1 cellular context compared by ENCODE assay signal in genomic region chr20:58650776-58651547, GRCh38.
TF ChIP-seq lines count a peak whose summit lies in the region.

Gene STX16 (plus strand): TSS chr20:58651283. CDS start chr20:58652007, 724 bp downstream.

TF ChIP-seq in HepG2, 621 proteins besides CTCF, POLR2A, EP300 and RAD21 (continued from another document and continues in another):
- peak; percentile 72 for TF ChIP-seq HOMEZ (CRISPR knock-in tag; IDR thresholded peaks at IDR 0.05; ENCODE audit: low read depth)
- peak; percentile 98 for TF ChIP-seq TBX2 (CRISPR knock-in tag; IDR thresholded peaks at IDR 0.05; ENCODE audit: borderline replicate concordance)
- no peak for TF ChIP-seq BCLAF1 (IDR thresholded peaks at IDR 0.05)
- peak; percentile 99 for TF ChIP-seq KDM5A (IDR thresholded peaks at IDR 0.05; ENCODE audit: borderline replicate concordance, low read length)
- TF ChIP-seq HNRNPUL1 (IDR thresholded peaks at IDR 0.05; ENCODE audit: low read depth, low read length): peak; percentile 98
- TF ChIP-seq HIC2 (CRISPR knock-in tag; IDR thresholded peaks at IDR 0.05; ENCODE audit: low read depth): peak; percentile 95
- TF ChIP-seq ZNF614 (CRISPR knock-in tag; IDR thresholded peaks at IDR 0.05; ENCODE audit: borderline replicate concordance): peak; percentile 99
- peak; percentile 99 for TF ChIP-seq ZMAT3 (CRISPR knock-in tag; conservative IDR thresholded peaks at IDR 0.05)
- no peak for TF ChIP-seq ATF7 (IDR thresholded peaks at IDR 0.05)
- TF ChIP-seq ATF7 (CRISPR knock-in tag; IDR thresholded peaks at IDR 0.05): peak; percentile 95
- TF ChIP-seq TRIM22 (IDR thresholded peaks at IDR 0.05): no peak
- peak; percentile 99; the same call in 1 of the 2 replicates for TF ChIP-seq MTERF4 (CRISPR knock-in tag; IDR thresholded peaks at IDR 0.05)
- TF ChIP-seq PHF20 (CRISPR knock-in tag; IDR thresholded peaks at IDR 0.05): peak; percentile 99
- TF ChIP-seq ZNF646 (CRISPR knock-in tag; IDR thresholded peaks at IDR 0.05): peak; percentile 92
- TF ChIP-seq SP140L (CRISPR knock-in tag; IDR thresholded peaks at IDR 0.05; ENCODE audit: borderline replicate concordance): no peak; the same call in 1 of the 2 replicates
- TF ChIP-seq ZNF800 (CRISPR knock-in tag; IDR thresholded peaks at IDR 0.05): no peak; the same call in 1 of the 2 replicates
- TF ChIP-seq ZNF512 (CRISPR knock-in tag; IDR thresholded peaks at IDR 0.05): peak; percentile 78; the same call in 1 of the 2 replicates
- peak; percentile 96 for TF ChIP-seq HNF1B (CRISPR knock-in tag; IDR thresholded peaks at IDR 0.05)
- peak; percentile 99 for TF ChIP-seq UBTF (CRISPR knock-in tag; IDR thresholded peaks at IDR 0.05)
- peak; percentile 88 for TF ChIP-seq MXD4 (CRISPR knock-in tag; IDR thresholded peaks at IDR 0.05)
- peak; percentile 98; the same call in 1 of the 2 replicates for TF ChIP-seq NR1H2 (CRISPR knock-in tag; IDR thresholded peaks at IDR 0.05; ENCODE audit: borderline replicate concordance, low read depth)
- TF ChIP-seq NFKB2 (CRISPR knock-in tag; IDR thresholded peaks at IDR 0.05; ENCODE audit: borderline replicate concordance): peak; percentile 94
